ENCODE assay signal across 9 cellular contexts in genomic region chr7:116630932-116631449, GRCh38. TPM values are rescaled to one million over a fixed set of nuclear protein-coding genes. Genes with fewer than 3 reads are reported as not detected.
DNase-seq lines count a peak whose midpoint lies in the region; ATAC-seq and TF ChIP-seq lines count a peak whose summit lies in the region.
"Had no signal": no experiment of that assay in that cellular context is flagged by ENCODE, and none has a peak within 500 bp of the region (broad histone marks: within the 10 kb centered on the region; RNA-seq: fewer than 3 reads in every experiment).

No MANE protein-coding gene starts in this region.

- no peak overlapping the region for H3K4me3 Mint-ChIP-seq in effector memory CD8-positive, alpha-beta T cell

- H3K27me3 Mint-ChIP-seq in effector memory CD8-positive, alpha-beta T cell, result peaks cover 15 to 26% of the 10 kb centered on the region in 2 donors

- H3K27ac Mint-ChIP-seq in effector memory CD8-positive, alpha-beta T cell, result no peak overlapping the region

- H3K4me1 ChIP-seq in breast epithelium, result no peaks in the 10 kb centered on the region
- peaks cover 6% of the 10 kb centered on the region for H3K4me1 ChIP-seq in mucosa of descending colon (ENCODE audit: low read depth)

- H3K9me3 ChIP-seq in breast epithelium, result no peaks in the 10 kb centered on the region
- H3K9me3 ChIP-seq in mucosa of descending colon, result no peaks in the 10 kb centered on the region

- H3K36me3 Mint-ChIP-seq in effector memory CD8-positive, alpha-beta T cell (ENCODE audit: insufficient read depth), result no peaks in the 10 kb centered on the region

- no peaks in the 10 kb centered on the region for H3K27me3 ChIP-seq in breast epithelium

- H3K4me3 ChIP-seq in breast epithelium (no peak overlapping the region), mucosa of descending colon (no peak overlapping the region)

- no peak for TF ChIP-seq POLR2A in breast epithelium (IDR thresholded peaks at IDR 0.05)

- H3K27ac ChIP-seq in breast epithelium, result peak overlapping the region; percentile 39 to 84
- H3K27ac ChIP-seq: C4-2B had no signal

- no peaks in the 10 kb centered on the region for H3K36me3 ChIP-seq in breast epithelium
- no peaks in the 10 kb centered on the region for H3K36me3 ChIP-seq in mucosa of descending colon (ENCODE audit: low read depth)

- ATAC-seq in GM21360 (IDR thresholded peaks at IDR 0.05; ENCODE audit: unreplicated experiment) (peak; percentile 55), mucosa of descending colon (peak; percentile 98)
- ATAC-seq in effector memory CD8-positive, alpha-beta T cell (replicated peaks), result no peak

- TF ChIP-seq CTCF in breast epithelium (IDR thresholded peaks at IDR 0.05) (no peak), mucosa of descending colon (IDR thresholded peaks at IDR 0.05) (no peak)

- no peaks in the 10 kb centered on the region for H3K9me3 Mint-ChIP-seq in effector memory CD8-positive, alpha-beta T cell

- peak; percentile 84 for DNase-seq in A172 (ENCODE audit: low spot score)
- peak; percentile 96 for DNase-seq in LoVo (ENCODE audit: low spot score)
- DNase-seq in breast epithelium (ENCODE audit: low spot score in 2 of 2), result peak; percentile 62 to 87
- DNase-seq in mucosa of descending colon, result peak; percentile 81 to 90 (median 85)
- DNase-seq in effector memory CD8-positive, alpha-beta T cell, result no peak
- DNase-seq in UCSD-AML1 (lab: John Stamatoyannopoulos, UW; ENCODE audit: unreplicated experiment), result no peak
- no peak for DNase-seq in NCI-H1105 treated with DMSO at 0.1 percent for 48 hours (lab: John Stamatoyannopoulos, UW)

- intact Hi-C loops in breast epithelium (cut with DNase I; ENCODE audit: low total_unique reads), result no loop called here
- intact Hi-C loops in mucosa of descending colon (cut with DNase I, micrococcal nuclease), result no loop called here

- H3K4me1 Mint-ChIP-seq in effector memory CD8-positive, alpha-beta T cell (ENCODE audit: low read depth in 2 of 2), result no peaks in the 10 kb centered on the region

RNA-seq across cellular contexts. Expression of gene MET, which starts 41.0 kb away (rescaled TPM):
- total RNA-seq in A172 (2014; rRNA removed; shearing (Covaris generic)), result 118 and 144 TPM in 2 replicates
- 10 to 100 TPM; 25.8 to 85.6 (median 40.6) TPM for total RNA-seq in breast epithelium
- total RNA-seq in mucosa of descending colon, result 10 to 100 TPM; 15.6 to 35.1 (median 31.0) TPM

Comparison
In these comparisons a context has a peak if more than half of its experiments do, and no peak if none do; other contexts are left out.
1. DNase-seq: peak in A172 (single experiment), LoVo (single experiment), breast epithelium (2 of 2) and mucosa of descending colon (3 of 3); none in effector memory CD8-positive, alpha-beta T cell (0 of 3), UCSD-AML1 (single experiment) and NCI-H1105 treated with DMSO at 0.1 percent for 48 hours (single experiment).